In genomic region chr20:41001497-41001896, GRCh38 we compare ENCODE assay signal across 1 cellular context.
TF ChIP-seq lines count a peak whose summit lies in the region.

No MANE protein-coding gene starts in this region.

TF ChIP-seq in IMR-90, 13 proteins besides CTCF, POLR2A, EP300 and RAD21:
- TF ChIP-seq SMC3 (IDR thresholded peaks at IDR 0.05; ENCODE audit: low read depth, low read length) (no peak), CEBPB (IDR thresholded peaks at IDR 0.05; ENCODE audit: low read depth, low read length) (peak; percentile 94)
